Comparison of ENCODE assay signal across 9 cellular contexts in genomic region chr1:193019442-193020026, GRCh38. TPM values are rescaled to one million over a fixed set of nuclear protein-coding genes. Genes with fewer than 3 reads are reported as not detected.
DNase-seq lines count a peak whose midpoint lies in the region; ATAC-seq and TF ChIP-seq lines count a peak whose summit lies in the region.
"Had no signal": no experiment of that assay in that cellular context is flagged by ENCODE, and none has a peak within 500 bp of the region (broad histone marks: within the 10 kb centered on the region; RNA-seq: fewer than 3 reads in every experiment).

No MANE protein-coding gene starts in this region.

- no peak overlapping the region for H3K27ac Mint-ChIP-seq in activated CD4-positive, alpha-beta memory T cell treated with anti-CD3 and anti-CD28 coated beads for 36 hours
- H3K27ac Mint-ChIP-seq: stimulated activated naive CD8-positive, alpha-beta T cell treated with anti-CD3 and anti-CD28 coated beads, Interleukin-15, Interleukin-2, amounts not matched to agents 100 ng/mL and 50 ng/mL, for 24 hours had no signal

- H3K9me3 Mint-ChIP-seq in activated CD4-positive, alpha-beta memory T cell treated with anti-CD3 and anti-CD28 coated beads for 36 hours = no peaks in the 10 kb centered on the region
- H3K9me3 Mint-ChIP-seq: stimulated activated naive CD8-positive, alpha-beta T cell treated with anti-CD3 and anti-CD28 coated beads, Interleukin-15, Interleukin-2, amounts not matched to agents 100 ng/mL and 50 ng/mL, for 24 hours had no signal

- H3K27me3 Mint-ChIP-seq in activated CD4-positive, alpha-beta memory T cell treated with anti-CD3 and anti-CD28 coated beads for 36 hours = no peaks in the 10 kb centered on the region
- H3K27me3 Mint-ChIP-seq: stimulated activated naive CD8-positive, alpha-beta T cell treated with anti-CD3 and anti-CD28 coated beads, Interleukin-15, Interleukin-2, amounts not matched to agents 100 ng/mL and 50 ng/mL, for 24 hours had no signal

- ATAC-seq in Right ventricle myocardium superior (ENCODE audit: poor library complexity) = peak; percentile 83
- no peak for ATAC-seq in Right ventricle myocardium inferior
- peak; percentile 76 for ATAC-seq in HG02885 (IDR thresholded peaks at IDR 0.05; ENCODE audit: poor library complexity, unreplicated experiment)
- peak; percentile 79 for ATAC-seq in left colon

- no peaks in the 10 kb centered on the region for H3K4me1 Mint-ChIP-seq in activated CD4-positive, alpha-beta memory T cell treated with anti-CD3 and anti-CD28 coated beads for 36 hours (ENCODE audit: low read depth)

- POLR2A ChIA-PET in HEK293T (lab: Yijun Ruan, JAX) = no interaction called here
- POLR2A ChIA-PET in activated CD4-positive, alpha-beta memory T cell treated with anti-CD3 and anti-CD28 coated beads for 36 hours (lab: Charles Lee) = no interaction called here

- H3K4me3 Mint-ChIP-seq in activated CD4-positive, alpha-beta memory T cell treated with anti-CD3 and anti-CD28 coated beads for 36 hours = no peak overlapping the region
- H3K4me3 Mint-ChIP-seq: stimulated activated naive CD8-positive, alpha-beta T cell treated with anti-CD3 and anti-CD28 coated beads, Interleukin-15, Interleukin-2, amounts not matched to agents 100 ng/mL and 50 ng/mL, for 24 hours had no signal

- DNase-seq in Right ventricle myocardium superior (no peak), Right ventricle myocardium inferior (ENCODE audit: missing footprints) (no peak), NCI-H345 (lab: John Stamatoyannopoulos, UW) (peak; percentile 45), brain pericyte (ENCODE audit: low read depth, low spot score) (peak; percentile 13), left colon (no peak), HEK293T (ENCODE audit: extremely low spot score) (no peak)
- no peak for DNase-seq in activated CD4-positive, alpha-beta memory T cell treated with anti-CD3 and anti-CD28 coated beads for 36 hours

- H3K36me3 Mint-ChIP-seq in activated CD4-positive, alpha-beta memory T cell treated with anti-CD3 and anti-CD28 coated beads for 36 hours = peaks cover 9% of the 10 kb centered on the region

- intact Hi-C loops in Right ventricle myocardium superior (cut with DNase I) (loop anchor here (5.0 to 10.0 kb wide), 2 partner anchors 215 to 542 kb away; partner anchors contain the start of gene RGS2), Right ventricle myocardium inferior (cut with DNase I) (loop anchor here (1.0 to 10.0 kb wide), 3 partner anchors 211 to 541 kb away; no protein-coding TSS in a partner anchor), left colon (cut with DNase I, micrococcal nuclease) (loop anchor here (2.0 to 10.0 kb wide), 3 partner anchors 105 to 215 kb away; partner anchors contain the start of gene RGS2 (in 1 of the 2))
- intact Hi-C loops in activated CD4-positive, alpha-beta memory T cell treated with anti-CD3 and anti-CD28 coated beads for 36 hours (cut with micrococcal nuclease) = loop anchor here (1.0 kb wide), 2 partner anchors 214 to 545 kb away; no protein-coding TSS in a partner anchor

- CTCF ChIA-PET in HEK293T (lab: Yijun Ruan, JAX) = interaction anchor here (0.5 to 2.5 kb wide), 5 partner anchors 38 to 545 kb away, joined by 3 to 10 read pairs (median 3); no protein-coding TSS in a partner anchor
- CTCF ChIA-PET in activated CD4-positive, alpha-beta memory T cell treated with anti-CD3 and anti-CD28 coated beads for 36 hours (lab: Charles Lee) = interaction anchor here (0.7 to 5.4 kb wide), 20 partner anchors 10 to 547 kb away, joined by 3 to 105 read pairs (median 3); partner anchors contain the start of genes RGS2, RO60 and UCHL5

TF ChIP-seq in HEK293T, 16 proteins besides CTCF, POLR2A, EP300 and RAD21:
- TF ChIP-seq PKNOX1 (IDR thresholded peaks at IDR 0.05) = no peak
- no peak for TF ChIP-seq ARNT (IDR thresholded peaks at IDR 0.05)
- no peak for TF ChIP-seq HDGF (IDR thresholded peaks at IDR 0.05; ENCODE audit: borderline replicate concordance)
- TF ChIP-seq TARDBP (IDR thresholded peaks at IDR 0.05) = no peak
- no peak for TF ChIP-seq ZNF384 (IDR thresholded peaks at IDR 0.05)
- no peak for TF ChIP-seq LEF1 (IDR thresholded peaks at IDR 0.05; ENCODE audit: borderline replicate concordance)
- TF ChIP-seq CTBP1 (IDR thresholded peaks at IDR 0.05; ENCODE audit: borderline replicate concordance) = no peak
- no peak for TF ChIP-seq ELF4 (IDR thresholded peaks at IDR 0.05)
- no peak for TF ChIP-seq FOXA1 (IDR thresholded peaks at IDR 0.05)
- no peak for TF ChIP-seq FOXM1 (IDR thresholded peaks at IDR 0.05; ENCODE audit: borderline replicate concordance)
- no peak for TF ChIP-seq L3MBTL2 (conservative IDR thresholded peaks at IDR 0.05)

RNA-seq across cellular contexts. Expression of gene UCHL5, which starts 39.6 kb away (rescaled TPM):
- total RNA-seq in Right ventricle myocardium superior (42.3 TPM), Right ventricle myocardium inferior (42.9 TPM), left colon (10 to 100 TPM; 27.5 to 28.2 TPM)
- total RNA-seq in activated CD4-positive, alpha-beta memory T cell treated with anti-CD3 and anti-CD28 coated beads for 36 hours = 10 to 100 TPM; 72.1 to 77.5 TPM

RNA-seq across cellular contexts. Expression of gene RO60, which starts 39.9 kb away (rescaled TPM):
- total RNA-seq in Right ventricle myocardium superior (47.8 TPM), Right ventricle myocardium inferior (42.8 TPM), left colon (10 to 100 TPM; 36.4 to 47.2 TPM)
- 10 to 100 TPM; 56.5 to 65.8 TPM for total RNA-seq in activated CD4-positive, alpha-beta memory T cell treated with anti-CD3 and anti-CD28 coated beads for 36 hours

Comparison
In these comparisons a context has a peak if more than half of its experiments do, and no peak if none do; other contexts are left out.
1. DNase-seq: peak in NCI-H345 (single experiment) and brain pericyte (single experiment); none in Right ventricle myocardium superior (single experiment), Right ventricle myocardium inferior (single experiment), left colon (0 of 2), HEK293T (single experiment) and activated CD4-positive, alpha-beta memory T cell treated with anti-CD3 and anti-CD28 coated beads for 36 hours (single experiment).